ENCODE assay signal across 29 cellular contexts in the genomic region with DNA sequence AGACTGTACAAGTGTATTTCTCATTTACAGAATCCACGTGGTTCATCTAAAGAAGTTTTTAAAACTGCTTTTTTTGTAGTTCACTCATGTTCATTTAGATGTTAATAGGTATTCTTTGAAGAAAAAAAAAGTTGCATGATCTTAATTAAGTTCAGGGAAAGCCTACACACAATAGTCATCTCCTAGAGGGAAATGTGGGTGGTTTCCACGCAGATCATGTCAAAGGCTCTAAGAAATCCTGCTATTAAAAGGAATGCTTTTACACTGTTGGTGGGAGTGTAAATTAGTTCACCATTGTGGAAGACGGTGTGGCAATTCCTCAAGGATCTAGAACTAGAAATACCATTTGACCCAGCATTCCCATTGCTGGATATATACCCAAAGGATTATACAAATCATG.
"Had no signal": no experiment of that assay in that cellular context is flagged by ENCODE, and none has a peak within 500 bp of the region (broad histone marks: within the 10 kb centered on the region; RNA-seq: fewer than 3 reads in every experiment).

No MANE protein-coding gene starts in this region.

- H3K4me1 Mint-ChIP-seq: stimulated activated effector memory CD8-positive, alpha-beta T cell treated with anti-CD3 and anti-CD28 coated beads, Interleukin-12 subunit alpha, Interleukin-12 subunit beta, amount 100 ng/mL, for 72 hours; stimulated activated memory B cell treated with anti-CD40 and anti-IgM and Interleukin-4, amounts not matched to agents 10 μg/mL and 1 μg/mL and 100 μg/mL, for 72 hours; stimulated activated naive B cell treated with anti-CD40 and anti-IgM and Interleukin-4, amounts not matched to agents 10 μg/mL and 1 μg/mL and 100 μg/mL, for 72 hours; stimulated activated naive CD8-positive, alpha-beta T cell treated with anti-CD3 and anti-CD28 coated beads, Interleukin-15, amount 100 ng/mL, for 72 hours had no signal

- H3K4me3 Mint-ChIP-seq: stimulated activated effector memory CD8-positive, alpha-beta T cell treated with anti-CD3 and anti-CD28 coated beads, Interleukin-12 subunit alpha, Interleukin-12 subunit beta, amount 100 ng/mL, for 72 hours; stimulated activated memory B cell treated with anti-CD40 and anti-IgM and Interleukin-4, amounts not matched to agents 10 μg/mL and 1 μg/mL and 100 μg/mL, for 72 hours; stimulated activated naive B cell treated with anti-CD40 and anti-IgM and Interleukin-4, amounts not matched to agents 10 μg/mL and 1 μg/mL and 100 μg/mL, for 72 hours; stimulated activated naive CD8-positive, alpha-beta T cell treated with anti-CD3 and anti-CD28 coated beads, Interleukin-15, amount 100 ng/mL, for 72 hours; stimulated activated naive CD8-positive, alpha-beta T cell treated with anti-CD3 and anti-CD28 coated beads, Interleukin-15, Interleukin-2, amounts not matched to agents 100 ng/mL and 50 ng/mL, for 24 hours; type B pancreatic cell had no signal

- H3K9me3 Mint-ChIP-seq: stimulated activated effector memory CD8-positive, alpha-beta T cell treated with anti-CD3 and anti-CD28 coated beads, Interleukin-12 subunit alpha, Interleukin-12 subunit beta, amount 100 ng/mL, for 72 hours; stimulated activated memory B cell treated with anti-CD40 and anti-IgM and Interleukin-4, amounts not matched to agents 10 μg/mL and 1 μg/mL and 100 μg/mL, for 72 hours; stimulated activated naive CD8-positive, alpha-beta T cell treated with anti-CD3 and anti-CD28 coated beads, Interleukin-15, amount 100 ng/mL, for 72 hours; stimulated activated naive CD8-positive, alpha-beta T cell treated with anti-CD3 and anti-CD28 coated beads, Interleukin-15, Interleukin-2, amounts not matched to agents 100 ng/mL and 50 ng/mL, for 24 hours; type B pancreatic cell had no signal

- H3K27ac ChIP-seq: stomach, suprapubic skin, testis, thoracic aorta, thyroid gland, tibial artery, tibial nerve, transverse colon, upper lobe of left lung, upper lobe of right lung, uterus, vagina had no signal

- H3K9me3 ChIP-seq: stomach, suprapubic skin, testis, thoracic aorta, thyroid gland, tibial artery, tibial nerve, transverse colon, upper lobe of left lung, upper lobe of right lung, uterus, vagina had no signal

- H3K4me1 ChIP-seq: stomach, suprapubic skin, testis, thyroid gland, tibial artery, tibial nerve, upper lobe of left lung, upper lobe of right lung, uterus, vagina had no signal

- H3K27ac Mint-ChIP-seq: stimulated activated effector memory CD8-positive, alpha-beta T cell treated with anti-CD3 and anti-CD28 coated beads, Interleukin-12 subunit alpha, Interleukin-12 subunit beta, amount 100 ng/mL, for 72 hours; stimulated activated memory B cell treated with anti-CD40 and anti-IgM and Interleukin-4, amounts not matched to agents 10 μg/mL and 1 μg/mL and 100 μg/mL, for 72 hours; stimulated activated naive B cell treated with anti-CD40 and anti-IgM and Interleukin-4, amounts not matched to agents 10 μg/mL and 1 μg/mL and 100 μg/mL, for 72 hours; stimulated activated naive CD8-positive, alpha-beta T cell treated with anti-CD3 and anti-CD28 coated beads, Interleukin-15, amount 100 ng/mL, for 72 hours; stimulated activated naive CD8-positive, alpha-beta T cell treated with anti-CD3 and anti-CD28 coated beads, Interleukin-15, Interleukin-2, amounts not matched to agents 100 ng/mL and 50 ng/mL, for 24 hours; type B pancreatic cell had no signal

- H3K27me3 Mint-ChIP-seq: stimulated activated memory B cell treated with anti-CD40 and anti-IgM and Interleukin-4, amounts not matched to agents 10 μg/mL and 1 μg/mL and 100 μg/mL, for 72 hours; stimulated activated naive B cell treated with anti-CD40 and anti-IgM and Interleukin-4, amounts not matched to agents 10 μg/mL and 1 μg/mL and 100 μg/mL, for 72 hours; stimulated activated naive CD8-positive, alpha-beta T cell treated with anti-CD3 and anti-CD28 coated beads, Interleukin-15, amount 100 ng/mL, for 72 hours; stimulated activated naive CD8-positive, alpha-beta T cell treated with anti-CD3 and anti-CD28 coated beads, Interleukin-15, Interleukin-2, amounts not matched to agents 100 ng/mL and 50 ng/mL, for 24 hours; type B pancreatic cell had no signal

- H3K36me3 Mint-ChIP-seq: stimulated activated effector memory CD8-positive, alpha-beta T cell treated with anti-CD3 and anti-CD28 coated beads, Interleukin-12 subunit alpha, Interleukin-12 subunit beta, amount 100 ng/mL, for 72 hours; stimulated activated memory B cell treated with anti-CD40 and anti-IgM and Interleukin-4, amounts not matched to agents 10 μg/mL and 1 μg/mL and 100 μg/mL, for 72 hours; stimulated activated naive B cell treated with anti-CD40 and anti-IgM and Interleukin-4, amounts not matched to agents 10 μg/mL and 1 μg/mL and 100 μg/mL, for 72 hours; type B pancreatic cell had no signal

- H3K36me3 ChIP-seq: stomach, suprapubic skin, thoracic aorta, thyroid gland, tibial artery, tibial nerve, transverse colon, upper lobe of left lung, upper lobe of right lung, uterus, vagina had no signal

- H3K4me3 ChIP-seq: stomach, suprapubic skin, testis, thoracic aorta, thyroid gland, tibial artery, tibial nerve, transverse colon, upper lobe of left lung, upper lobe of right lung, uterus, vagina had no signal

- H3K27me3 ChIP-seq: stomach, suprapubic skin, testis, thyroid gland, tibial artery, tibial nerve, transverse colon, upper lobe of left lung, upper lobe of right lung, uterus, vagina had no signal

- ATAC-seq: stimulated activated effector memory CD8-positive, alpha-beta T cell treated with anti-CD3 and anti-CD28 coated beads, Interleukin-12 subunit alpha, Interleukin-12 subunit beta, amount 100 ng/mL, for 72 hours; stimulated activated memory B cell treated with anti-CD40 and anti-IgM and Interleukin-4, amounts not matched to agents 10 μg/mL and 1 μg/mL and 100 μg/mL, for 72 hours; stimulated activated naive B cell treated with anti-CD40 and anti-IgM and Interleukin-4, amounts not matched to agents 10 μg/mL and 1 μg/mL and 100 μg/mL, for 72 hours; stimulated activated naive CD8-positive, alpha-beta T cell treated with anti-CD3 and anti-CD28 coated beads, Interleukin-15, amount 100 ng/mL, for 72 hours; stimulated activated naive CD8-positive, alpha-beta T cell treated with anti-CD3 and anti-CD28 coated beads, Interleukin-15, Interleukin-2, amounts not matched to agents 100 U/mL and 50 U/mL, for 24 hours; upper lobe of right lung had no signal

- FAIRE-seq: urothelium cell line had no signal

- DNase-seq: stimulated activated CD4-positive, alpha-beta T cell treated with anti-CD3 and anti-CD28 coated beads, Interleukin-2, amount 100 ng/mL, for 48 hours; stimulated activated CD4-positive, alpha-beta T cell treated with anti-CD3 and anti-CD28 coated beads, Interleukin-4, amount 100 ng/mL, for 1 hour; stimulated activated CD4-positive, alpha-beta T cell treated with anti-CD3 and anti-CD28 coated beads, Interleukin-4, amount 100 ng/mL, for 24 hours; stimulated activated CD4-positive, alpha-beta T cell treated with anti-CD3 and anti-CD28 coated beads, Interleukin-4, amount 100 ng/mL, for 4 hours; stimulated activated CD8-positive, alpha-beta memory T cell treated with anti-CD3 and anti-CD28 coated beads, Interleukin-4, amount 100 ng/mL, for 48 hours; stimulated activated naive B cell treated with anti-CD40 and anti-IgM and Interleukin-4, amounts not matched to agents 10 μg/mL and 1 μg/mL and 100 μg/mL, for 72 hours; stimulated activated naive CD4-positive, alpha-beta T cell; stimulated activated naive CD4-positive, alpha-beta T cell treated with Interleukin-2 at 50 U/mL for 16 hours; stimulated activated naive CD8-positive, alpha-beta T cell treated with anti-CD3 and anti-CD28 coated beads, Interleukin-15, amount 100 ng/mL, for 72 hours; stimulated activated naive CD8-positive, alpha-beta T cell treated with anti-CD3 and anti-CD28 coated beads, Interleukin-15, Interleukin-2, amounts not matched to agents 100 U/mL and 50 U/mL, for 24 hours; stomach; substantia nigra; testis; thyroid gland; tibial artery; transverse colon; trophoblast cell; upper lobe of left lung; upper lobe of right lung; uterus had no signal
